Comparison of ENCODE assay signal across 10 cellular contexts in the genomic region with DNA sequence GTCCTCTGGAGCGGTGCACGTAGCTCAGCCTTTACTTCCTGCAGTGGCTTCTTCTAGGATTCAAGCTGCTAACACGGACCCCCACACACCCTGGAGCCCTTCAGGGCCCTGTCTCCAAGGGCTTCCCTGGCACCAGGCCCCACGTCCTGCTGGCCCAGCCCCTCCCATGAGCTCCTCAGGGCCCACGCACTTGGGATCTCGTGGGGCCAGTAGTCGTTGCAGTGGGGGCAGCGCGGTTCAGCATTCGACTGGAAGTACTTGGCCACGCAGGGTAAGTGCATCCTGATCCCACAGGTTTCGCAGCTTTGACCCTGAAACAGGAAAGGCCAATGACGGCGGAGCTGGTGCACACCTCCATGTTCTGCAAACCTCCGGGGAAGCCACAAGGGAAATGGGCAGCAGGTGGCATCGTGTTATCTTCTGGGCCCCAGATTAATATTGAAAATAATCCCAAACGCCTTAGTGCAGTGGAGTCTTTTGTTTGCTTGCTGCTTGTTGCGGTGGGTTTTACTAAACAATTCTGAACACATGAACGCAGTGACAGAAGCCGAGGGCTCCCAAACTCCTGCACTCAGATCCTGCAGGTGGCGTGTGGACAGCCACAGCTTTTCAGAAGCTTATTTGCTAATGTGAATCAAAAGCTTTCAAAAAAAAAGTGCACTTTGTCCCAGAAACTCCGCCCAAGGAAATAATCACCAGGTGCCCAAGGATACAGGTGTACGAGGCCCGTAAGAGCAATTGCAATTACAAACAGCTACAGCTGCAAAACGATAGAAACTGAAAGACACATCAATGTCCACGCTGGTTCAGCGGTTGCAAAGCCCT. TPM values are rescaled to one million over a fixed set of nuclear protein-coding genes. Genes with fewer than 3 reads are reported as not detected.
DNase-seq lines count a peak whose midpoint lies in the region; ATAC-seq and TF ChIP-seq lines count a peak whose summit lies in the region.
"Had no signal": no experiment of that assay in that cellular context is flagged by ENCODE, and none has a peak within 500 bp of the region (broad histone marks: within the 10 kb centered on the region; RNA-seq: fewer than 3 reads in every experiment).

No MANE protein-coding gene starts in this region.

- TF ChIP-seq CTCF in OCI-LY3 (IDR thresholded peaks at IDR 0.05; ENCODE audit: low read depth, low read length) (0 out of 2 replicates have a peak, but pooled peaks have one; percentile 9), foreskin keratinocyte (conservative IDR thresholded peaks at IDR 0.05) (peak; percentile 10)

- TF ChIP-seq POLR2A in GM18505 (IDR thresholded peaks at IDR 0.05; ENCODE audit: borderline replicate concordance, extremely low read depth, insufficient read depth, insufficient read length): no peak

- H3K9me3 ChIP-seq in OCI-LY3 (ENCODE audit: insufficient read depth, low read length): no peaks in the 10 kb centered on the region

- H3K27me3 ChIP-seq in OCI-LY3 (ENCODE audit: low read depth, low read length): no peaks in the 10 kb centered on the region
- no peaks in the 10 kb centered on the region for H3K27me3 ChIP-seq in foreskin keratinocyte

- H3K4me1 ChIP-seq in OCI-LY3 (ENCODE audit: low read length) (peaks cover 3% of the 10 kb centered on the region), foreskin keratinocyte (peaks cover 7% of the 10 kb centered on the region)

- H3K9ac ChIP-seq in OCI-LY3 (ENCODE audit: low read length): no peak overlapping the region

- ATAC-seq in left cardiac atrium (no peak), Right ventricle myocardium inferior (no peak), foreskin keratinocyte (no peak), HG03135 (IDR thresholded peaks at IDR 0.05; ENCODE audit: unreplicated experiment) (no peak), GM18505 (IDR thresholded peaks at IDR 0.05; ENCODE audit: unreplicated experiment) (no peak)

- H2AFZ ChIP-seq in OCI-LY3 (ENCODE audit: low read depth, low read length): no peak overlapping the region

- no peak overlapping the region for H3K4me3 ChIP-seq in OCI-LY3 (ENCODE audit: low read length)

- no peak overlapping the region for H3K4me2 ChIP-seq in OCI-LY3 (ENCODE audit: low read length)

- intact Hi-C loops in left cardiac atrium (cut with DNase I): loop anchor here in 1 of 2 donors (10.0 kb wide), 1 partner anchor 229 kb away; no protein-coding TSS in a partner anchor
- intact Hi-C loops in Right ventricle myocardium inferior (cut with DNase I): no loop called here

- no peaks in the 10 kb centered on the region for H4K20me1 ChIP-seq in OCI-LY3 (ENCODE audit: insufficient read depth, low read length)

- no peaks in the 10 kb centered on the region for H3K79me2 ChIP-seq in OCI-LY3 (ENCODE audit: low read length)

- DNase-seq in left cardiac atrium (peak; percentile 29), Right ventricle myocardium inferior (ENCODE audit: missing footprints) (no peak), foreskin keratinocyte (no peak), ureter (ENCODE audit: low spot score) (no peak), NCI-H1092 treated with DMSO at 0.1 percent for 48 hours (lab: John Stamatoyannopoulos, UW) (no peak)
- DNase-seq: activated CD4-positive, alpha-beta T cell treated with anti-CD3 and anti-CD28 coated beads for 48 hours; SHP77 treated with DMSO at 0.1 percent for 48 hours had no signal

- H3K36me3 ChIP-seq in OCI-LY3 (replicated peaks; ENCODE audit: low read depth, low read length): peaks cover 1% of the 10 kb centered on the region

- H3K27ac ChIP-seq in OCI-LY3 (ENCODE audit: low read length) (no peak overlapping the region), foreskin keratinocyte (no peak overlapping the region)

RNA-seq across cellular contexts. Expression of a gene that starts 22.4 kb away (rescaled TPM):
- total RNA-seq in left cardiac atrium (1 to 10 TPM; 3.0 to 4.2 TPM), Right ventricle myocardium inferior (3.5 TPM), foreskin keratinocyte (1.8 and 2.6 TPM in 2 replicates), ureter (13.9 TPM)
- 1.8 TPM in 2 replicates for polyA plus RNA-seq in foreskin keratinocyte

RNA-seq across cellular contexts. Expression of a gene that starts 42.8 kb away (rescaled TPM):
- total RNA-seq in left cardiac atrium: 10 to 100 TPM; 31.5 to 32.6 TPM
- total RNA-seq in Right ventricle myocardium inferior: 35.8 TPM
- total RNA-seq in foreskin keratinocyte: 65.4 and 68.7 TPM in 2 replicates
- 88.8 and 91.5 TPM in 2 replicates for polyA plus RNA-seq in foreskin keratinocyte
- 66.1 TPM for total RNA-seq in ureter
